In genomic region chr5:34008721-34009120, GRCh38 we compare ENCODE assay signal across 9 cellular contexts. TPM values are rescaled to one million over a fixed set of nuclear protein-coding genes. Genes with fewer than 3 reads are reported as not detected.
DNase-seq lines count a peak whose midpoint lies in the region; ATAC-seq and TF ChIP-seq lines count a peak whose summit lies in the region.
"Had no signal": no experiment of that assay in that cellular context is flagged by ENCODE, and none has a peak within 500 bp of the region (broad histone marks: within the 10 kb centered on the region; RNA-seq: fewer than 3 reads in every experiment).

No MANE protein-coding gene starts in this region.

- no TSS peak for BruUV-seq in MCF 10A (replicated peaks; lab: Mats Ljungman, UMichigan)

- POLR2A ChIA-PET in MCF 10A (lab: Yijun Ruan, JAX) = interaction anchor here (0.6 to 1.7 kb wide), 15 partner anchors 8 to 921 kb away, joined by 3 to 10 read pairs (median 4); partner anchors contain the start of genes BRIX1, DNAJC21 and RAD1

- no peaks in the 10 kb centered on the region for H3K27me3 Mint-ChIP-seq in CD4-positive, CD25-positive, alpha-beta regulatory T cell
- H3K27me3 Mint-ChIP-seq in MCF 10A (ENCODE audit: insufficient read depth, unreplicated experiment) = no peaks in the 10 kb centered on the region

- peak in 1 of 3 donors; percentile 13 for DNase-seq in CD4-positive, CD25-positive, alpha-beta regulatory T cell
- peak; percentile 48 to 70 for DNase-seq in Kasumi-1 (lab: John Stamatoyannopoulos, UW)
- DNase-seq in MCF 10A (ENCODE audit: unreplicated experiment) = no peak
- no peak for DNase-seq in AG08395 (ENCODE audit: low spot score)
- no peak for DNase-seq in dermis blood vessel endothelial cell
- no peak for DNase-seq in NCI-H2081 (lab: John Stamatoyannopoulos, UW)

- intact Hi-C loops in MCF 10A (cut with micrococcal nuclease) = no loop called here

- ATAC-seq in CD4-positive, CD25-positive, alpha-beta regulatory T cell (ENCODE audit: low read depth in 2 of 2) = no peak
- no peak for ATAC-seq in GM21381 (IDR thresholded peaks at IDR 0.05; ENCODE audit: unreplicated experiment)

- no peaks in the 10 kb centered on the region for H3K9me3 ChIP-seq in CD4-positive, CD25-positive, alpha-beta regulatory T cell (ENCODE audit: control insufficient read depth in 2 of 2, low read length in 2 of 2)
- H3K9me3 ChIP-seq in muscle layer of duodenum (ENCODE audit: control insufficient read depth in 1 of 2, low read length in 2 of 2) = no peaks in the 10 kb centered on the region

- peaks cover 17 to 27% (median 20%) of the 10 kb centered on the region in 4 donors for H3K4me1 Mint-ChIP-seq in CD4-positive, CD25-positive, alpha-beta regulatory T cell
- H3K4me1 Mint-ChIP-seq in MCF 10A (ENCODE audit: insufficient read depth, unreplicated experiment) = peaks cover 13% of the 10 kb centered on the region

- TF ChIP-seq CTCF in MCF 10A (IDR thresholded peaks at IDR 0.05; ENCODE audit: unreplicated experiment) = no peak

- peak overlapping the region; percentile 88 to 97 (median 89) for H3K27ac Mint-ChIP-seq in CD4-positive, CD25-positive, alpha-beta regulatory T cell
- H3K27ac Mint-ChIP-seq in MCF 10A (ENCODE audit: low read depth, unreplicated experiment) = peak overlapping the region; percentile 57

- H3K9me3 Mint-ChIP-seq in CD4-positive, CD25-positive, alpha-beta regulatory T cell = no peaks in the 10 kb centered on the region
- no peaks in the 10 kb centered on the region for H3K9me3 Mint-ChIP-seq in MCF 10A (ENCODE audit: unreplicated experiment)

- CTCF ChIA-PET in MCF 10A (lab: Yijun Ruan, JAX) = interaction anchor here (0.6 to 1.3 kb wide), 4 partner anchors 11 to 73 kb away, joined by 3 to 6 read pairs (median 4); no protein-coding TSS in a partner anchor

- H3K36me3 ChIP-seq in CD4-positive, CD25-positive, alpha-beta regulatory T cell (ENCODE audit: control insufficient read depth, insufficient read depth, low read length) = peaks cover 1% of the 10 kb centered on the region
- peaks cover 4 to 12% of the 10 kb centered on the region in 2 donors for H3K36me3 ChIP-seq in muscle layer of duodenum (ENCODE audit: control insufficient read depth in 1 of 2, insufficient read depth in 2 of 2, low read length in 2 of 2)

- peak overlapping the region; percentile 88 for H3K27ac ChIP-seq in CD4-positive, CD25-positive, alpha-beta regulatory T cell (ENCODE audit: insufficient read depth, low read length, poor library complexity, severe bottlenecking)
- H3K27ac ChIP-seq in muscle layer of duodenum (ENCODE audit: low read length) = peak overlapping the region; percentile 96

- peaks cover 20% of the 10 kb centered on the region for H3K4me1 ChIP-seq in CD4-positive, CD25-positive, alpha-beta regulatory T cell (ENCODE audit: control insufficient read depth, insufficient read depth, low read length, poor library complexity, severe bottlenecking)
- peaks cover 12 to 23% of the 10 kb centered on the region in 2 donors for H3K4me1 ChIP-seq in muscle layer of duodenum (ENCODE audit: control insufficient read depth in 1 of 2, insufficient read depth in 2 of 2, low read length in 2 of 2)

- peak overlapping the region; percentile 96 to 98 (median 96) for H3K4me3 Mint-ChIP-seq in CD4-positive, CD25-positive, alpha-beta regulatory T cell
- H3K4me3 Mint-ChIP-seq in MCF 10A (ENCODE audit: unreplicated experiment) = peak overlapping the region; percentile 75

- H3K36me3 Mint-ChIP-seq in CD4-positive, CD25-positive, alpha-beta regulatory T cell = peaks cover 4% of the 10 kb centered on the region
- peaks cover 15% of the 10 kb centered on the region for H3K36me3 Mint-ChIP-seq in MCF 10A (ENCODE audit: insufficient read depth, unreplicated experiment)

- H3K27me3 ChIP-seq in CD4-positive, CD25-positive, alpha-beta regulatory T cell (ENCODE audit: control insufficient read depth, insufficient read depth, low read length) = no peaks in the 10 kb centered on the region
- H3K27me3 ChIP-seq in muscle layer of duodenum (ENCODE audit: low read depth, low read length) = no peaks in the 10 kb centered on the region

- H3K4me3 ChIP-seq in CD4-positive, CD25-positive, alpha-beta regulatory T cell (ENCODE audit: low read depth, low read length) = peak overlapping the region; percentile 95
- peak overlapping the region; percentile 91 to 97 for H3K4me3 ChIP-seq in muscle layer of duodenum (ENCODE audit: low read depth in 1 of 2, low read length in 2 of 2)

RNA-seq across cellular contexts. Expression of gene AMACR, which starts 0.9 kb away (rescaled TPM):
- 2.1 TPM for total RNA-seq in CD4-positive, CD25-positive, alpha-beta regulatory T cell
- 1 to 10 TPM; 7.7 to 9.3 (median 8.6) TPM for polyA plus RNA-seq in CD4-positive, CD25-positive, alpha-beta regulatory T cell
- 6.6 and 7.9 TPM in 2 replicates for total RNA-seq in MCF 10A (2022)
- total RNA-seq in dermis blood vessel endothelial cell = 18.9 and 21.7 TPM in 2 replicates

RNA-seq across cellular contexts. Expression of gene SLC45A2, which starts 24.2 kb away (rescaled TPM):
- not detected for total RNA-seq in CD4-positive, CD25-positive, alpha-beta regulatory T cell
- polyA plus RNA-seq in CD4-positive, CD25-positive, alpha-beta regulatory T cell = not detected
- total RNA-seq in MCF 10A (2022) (not detected in 2 replicates), dermis blood vessel endothelial cell (0.09 TPM in 1 of 2 replicates, not detected in the other)
- total RNA-seq: LHCN-M2 had no signal

RNA-seq across cellular contexts. Expression of gene C1QTNF3, which starts 34.3 kb away (rescaled TPM):
- total RNA-seq in CD4-positive, CD25-positive, alpha-beta regulatory T cell = 7.6 TPM
- under 1 TPM in 3 of 4 donors, not detected in 1; 0.09 to 0.60 (median 0.42) TPM for polyA plus RNA-seq in CD4-positive, CD25-positive, alpha-beta regulatory T cell
- total RNA-seq in MCF 10A (2022) (0.49 and 0.64 TPM in 2 replicates), dermis blood vessel endothelial cell (under 0.01 and 0.51 TPM in 2 replicates)

Comparison
In these comparisons a context has a peak if more than half of its experiments do, and no peak if none do; other contexts are left out.
1. DNase-seq: peak in Kasumi-1 (2 of 2); none in MCF 10A (single experiment), AG08395 (single experiment), dermis blood vessel endothelial cell (single experiment) and NCI-H2081 (0 of 2).